Comparison of ENCODE assay signal across 1 cellular context in the genomic region with DNA sequence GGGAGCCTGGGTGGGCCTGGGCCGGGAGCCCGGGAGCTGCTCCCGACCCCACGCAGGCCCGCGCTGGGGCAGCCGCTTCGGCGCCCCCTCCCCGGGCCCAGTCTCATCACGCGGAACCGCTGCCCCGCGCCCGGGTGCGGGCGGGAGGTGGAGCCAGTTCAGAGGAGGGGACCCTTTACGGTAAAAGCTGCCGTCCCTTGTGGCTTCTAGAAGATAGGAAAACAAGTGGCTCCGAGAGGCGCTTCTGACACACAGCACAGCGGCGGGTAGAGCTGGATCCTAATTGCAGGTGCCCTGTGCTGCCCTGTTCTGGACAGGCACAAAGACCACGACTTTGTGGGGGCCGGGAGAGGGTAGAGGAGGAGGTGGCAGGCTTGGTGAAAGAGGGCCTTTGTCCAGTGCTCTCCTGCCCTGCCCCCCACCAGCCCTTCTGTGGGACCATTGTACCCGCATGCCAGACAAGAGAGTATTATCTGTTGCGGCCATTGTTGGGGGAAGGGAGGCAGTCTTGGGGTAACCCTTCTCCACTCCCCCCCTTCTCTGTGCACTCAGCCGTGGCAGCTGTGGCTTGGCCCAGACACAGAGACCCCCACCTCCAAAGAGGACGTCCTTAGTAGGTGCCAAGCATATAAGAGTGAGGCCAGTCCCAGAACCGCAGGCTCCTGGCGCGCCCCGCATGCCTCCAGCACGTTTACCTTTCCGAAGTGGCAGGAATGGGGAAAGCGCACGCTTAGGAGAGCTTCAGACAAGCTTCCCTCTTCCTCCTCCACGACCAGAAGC.
TF ChIP-seq lines count a peak whose summit lies in the region.

No MANE protein-coding gene starts in this region.

TF ChIP-seq in HepG2, 621 proteins besides CTCF, POLR2A, EP300 and RAD21 (continued from another document and continues in another):
- TF ChIP-seq, protein P1, sequence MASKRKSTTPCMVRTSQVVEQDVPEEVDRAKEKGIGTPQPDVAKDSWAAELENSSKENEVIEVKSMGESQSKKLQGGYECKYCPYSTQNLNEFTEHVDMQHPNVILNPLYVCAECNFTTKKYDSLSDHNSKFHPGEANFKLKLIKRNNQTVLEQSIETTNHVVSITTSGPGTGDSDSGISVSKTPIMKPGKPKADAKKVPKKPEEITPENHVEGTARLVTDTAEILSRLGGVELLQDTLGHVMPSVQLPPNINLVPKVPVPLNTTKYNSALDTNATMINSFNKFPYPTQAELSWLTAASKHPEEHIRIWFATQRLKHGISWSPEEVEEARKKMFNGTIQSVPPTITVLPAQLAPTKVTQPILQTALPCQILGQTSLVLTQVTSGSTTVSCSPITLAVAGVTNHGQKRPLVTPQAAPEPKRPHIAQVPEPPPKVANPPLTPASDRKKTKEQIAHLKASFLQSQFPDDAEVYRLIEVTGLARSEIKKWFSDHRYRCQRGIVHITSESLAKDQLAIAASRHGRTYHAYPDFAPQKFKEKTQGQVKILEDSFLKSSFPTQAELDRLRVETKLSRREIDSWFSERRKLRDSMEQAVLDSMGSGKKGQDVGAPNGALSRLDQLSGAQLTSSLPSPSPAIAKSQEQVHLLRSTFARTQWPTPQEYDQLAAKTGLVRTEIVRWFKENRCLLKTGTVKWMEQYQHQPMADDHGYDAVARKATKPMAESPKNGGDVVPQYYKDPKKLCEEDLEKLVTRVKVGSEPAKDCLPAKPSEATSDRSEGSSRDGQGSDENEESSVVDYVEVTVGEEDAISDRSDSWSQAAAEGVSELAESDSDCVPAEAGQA (IDR thresholded peaks at IDR 0.05; ENCODE audit: low read depth) = no peak
- TF ChIP-seq, protein P1 (CRISPR knock-in tag; IDR thresholded peaks at IDR 0.05; ENCODE audit: borderline replicate concordance) = no peak
- TF ChIP-seq ZMAT3 (CRISPR knock-in tag; conservative IDR thresholded peaks at IDR 0.05) = no peak
- peak; percentile 45; the same call in 1 of the 2 replicates for TF ChIP-seq ZMYM4 (CRISPR knock-in tag; IDR thresholded peaks at IDR 0.05)
- TF ChIP-seq POLR2AphosphoS2 (IDR thresholded peaks at IDR 0.05; ENCODE audit: low read depth, low read length) = no peak
- TF ChIP-seq FOXA1 (IDR thresholded peaks at IDR 0.05) = no peak
- TF ChIP-seq FOXA1 (CRISPR knock-in tag; IDR thresholded peaks at IDR 0.05) = no peak
- 0 out of 2 replicates have a peak, but pooled peaks have one; percentile 16 for TF ChIP-seq ZNF709 (CRISPR knock-in tag; IDR thresholded peaks at IDR 0.05)
- TF ChIP-seq HDAC2 (CRISPR knock-in tag; IDR thresholded peaks at IDR 0.05) = peak; percentile 9; the same call in 1 of the 2 replicates
- peak; percentile 84 for TF ChIP-seq RBM22 (optimal IDR thresholded peaks at IDR 0.05; ENCODE audit: low read length)
- TF ChIP-seq, protein P2, sequence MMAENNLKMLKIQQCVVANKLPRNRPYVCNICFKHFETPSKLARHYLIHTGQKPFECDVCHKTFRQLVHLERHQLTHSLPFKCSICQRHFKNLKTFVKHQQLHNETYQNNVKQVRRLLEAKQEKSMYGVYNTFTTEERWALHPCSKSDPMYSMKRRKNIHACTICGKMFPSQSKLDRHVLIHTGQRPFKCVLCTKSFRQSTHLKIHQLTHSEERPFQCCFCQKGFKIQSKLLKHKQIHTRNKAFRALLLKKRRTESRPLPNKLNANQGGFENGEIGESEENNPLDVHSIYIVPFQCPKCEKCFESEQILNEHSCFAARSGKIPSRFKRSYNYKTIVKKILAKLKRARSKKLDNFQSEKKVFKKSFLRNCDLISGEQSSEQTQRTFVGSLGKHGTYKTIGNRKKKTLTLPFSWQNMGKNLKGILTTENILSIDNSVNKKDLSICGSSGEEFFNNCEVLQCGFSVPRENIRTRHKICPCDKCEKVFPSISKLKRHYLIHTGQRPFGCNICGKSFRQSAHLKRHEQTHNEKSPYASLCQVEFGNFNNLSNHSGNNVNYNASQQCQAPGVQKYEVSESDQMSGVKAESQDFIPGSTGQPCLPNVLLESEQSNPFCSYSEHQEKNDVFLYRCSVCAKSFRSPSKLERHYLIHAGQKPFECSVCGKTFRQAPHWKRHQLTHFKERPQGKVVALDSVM (CRISPR knock-in tag; IDR thresholded peaks at IDR 0.05) = no peak
- TF ChIP-seq, protein P3, sequence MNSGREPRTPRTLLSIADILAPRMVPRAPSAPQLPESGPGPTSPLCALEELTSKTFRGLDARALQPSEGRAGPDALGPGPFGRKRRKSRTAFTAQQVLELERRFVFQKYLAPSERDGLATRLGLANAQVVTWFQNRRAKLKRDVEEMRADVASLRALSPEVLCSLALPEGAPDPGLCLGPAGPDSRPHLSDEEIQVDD (CRISPR knock-in tag; IDR thresholded peaks at IDR 0.05; ENCODE audit: borderline replicate concordance) = no peak
- TF ChIP-seq HNRNPL (IDR thresholded peaks at IDR 0.05; ENCODE audit: low read depth, low read length) = peak; percentile 97
- TF ChIP-seq KDM2A (CRISPR knock-in tag; IDR thresholded peaks at IDR 0.05; ENCODE audit: borderline replicate concordance, low read depth) = peak; percentile 16; the same call in 1 of the 2 replicates
- no peak for TF ChIP-seq DNMT3B (CRISPR knock-in tag; conservative IDR thresholded peaks at IDR 0.05)
- TF ChIP-seq ZNF703 (CRISPR knock-in tag; IDR thresholded peaks at IDR 0.05; ENCODE audit: borderline replicate concordance) = 0 out of 2 replicates have a peak, but pooled peaks have one; percentile 16
- 0 out of 2 replicates have a peak, but pooled peaks have one; percentile 53 for TF ChIP-seq ZNF878 (CRISPR knock-in tag; IDR thresholded peaks at IDR 0.05)
- no peak for TF ChIP-seq SMARCE1 (IDR thresholded peaks at IDR 0.05; ENCODE audit: borderline replicate concordance)
- TF ChIP-seq ZKSCAN5 (CRISPR knock-in tag; IDR thresholded peaks at IDR 0.05) = no peak
- TF ChIP-seq PCBP1 (IDR thresholded peaks at IDR 0.05; ENCODE audit: borderline replicate concordance, low read depth, low read length) = peak; percentile 43; the same call in 1 of the 2 replicates
- TF ChIP-seq SOX6 (IDR thresholded peaks at IDR 0.05) = no peak
- peak; percentile 89 for TF ChIP-seq SOX6 (CRISPR knock-in tag; IDR thresholded peaks at IDR 0.05)
- 0 out of 2 replicates have a peak, but pooled peaks have one; percentile 41 for TF ChIP-seq ZNF589 (CRISPR knock-in tag; conservative IDR thresholded peaks at IDR 0.05)
- no peak for TF ChIP-seq IRX3 (CRISPR knock-in tag; IDR thresholded peaks at IDR 0.05; ENCODE audit: borderline replicate concordance, low read depth)
- no peak for TF ChIP-seq JUN (CRISPR knock-in tag; IDR thresholded peaks at IDR 0.05)
- no peak for TF ChIP-seq ATF1 (CRISPR knock-in tag; IDR thresholded peaks at IDR 0.05)
- TF ChIP-seq, protein P4, sequence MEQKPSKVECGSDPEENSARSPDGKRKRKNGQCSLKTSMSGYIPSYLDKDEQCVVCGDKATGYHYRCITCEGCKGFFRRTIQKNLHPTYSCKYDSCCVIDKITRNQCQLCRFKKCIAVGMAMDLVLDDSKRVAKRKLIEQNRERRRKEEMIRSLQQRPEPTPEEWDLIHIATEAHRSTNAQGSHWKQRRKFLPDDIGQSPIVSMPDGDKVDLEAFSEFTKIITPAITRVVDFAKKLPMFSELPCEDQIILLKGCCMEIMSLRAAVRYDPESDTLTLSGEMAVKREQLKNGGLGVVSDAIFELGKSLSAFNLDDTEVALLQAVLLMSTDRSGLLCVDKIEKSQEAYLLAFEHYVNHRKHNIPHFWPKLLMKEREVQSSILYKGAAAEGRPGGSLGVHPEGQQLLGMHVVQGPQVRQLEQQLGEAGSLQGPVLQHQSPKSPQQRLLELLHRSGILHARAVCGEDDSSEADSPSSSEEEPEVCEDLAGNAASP (CRISPR knock-in tag; IDR thresholded peaks at IDR 0.05; ENCODE audit: borderline replicate concordance) = peak; percentile 73
- no peak for TF ChIP-seq NR2F1 (CRISPR knock-in tag; IDR thresholded peaks at IDR 0.05)
- TF ChIP-seq HMG20B (CRISPR knock-in tag; conservative IDR thresholded peaks at IDR 0.05) = peak; percentile 43
- TF ChIP-seq REXO4 (CRISPR knock-in tag; IDR thresholded peaks at IDR 0.05; ENCODE audit: borderline replicate concordance) = no peak
- TF ChIP-seq NPAS2 (CRISPR knock-in tag; IDR thresholded peaks at IDR 0.05; ENCODE audit: borderline replicate concordance) = no peak
- TF ChIP-seq ETV6 (CRISPR knock-in tag; conservative IDR thresholded peaks at IDR 0.05) = 0 out of 2 replicates have a peak, but pooled peaks have one; percentile 16
- TF ChIP-seq, protein P5, sequence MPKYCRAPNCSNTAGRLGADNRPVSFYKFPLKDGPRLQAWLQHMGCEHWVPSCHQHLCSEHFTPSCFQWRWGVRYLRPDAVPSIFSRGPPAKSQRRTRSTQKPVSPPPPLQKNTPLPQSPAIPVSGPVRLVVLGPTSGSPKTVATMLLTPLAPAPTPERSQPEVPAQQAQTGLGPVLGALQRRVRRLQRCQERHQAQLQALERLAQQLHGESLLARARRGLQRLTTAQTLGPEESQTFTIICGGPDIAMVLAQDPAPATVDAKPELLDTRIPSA (CRISPR knock-in tag; IDR thresholded peaks at IDR 0.05; ENCODE audit: borderline replicate concordance) = no peak
- no peak for TF ChIP-seq SYNCRIP (IDR thresholded peaks at IDR 0.05; ENCODE audit: insufficient read depth, low read depth, low read length)
- peak; percentile 88 for TF ChIP-seq RBFOX2 (IDR thresholded peaks at IDR 0.05; ENCODE audit: low read depth, low read length)
- TF ChIP-seq NKX3-1 (CRISPR knock-in tag; IDR thresholded peaks at IDR 0.05) = no peak
- peak; percentile 53; the same call in 1 of the 2 replicates for TF ChIP-seq MAZ (IDR thresholded peaks at IDR 0.05; ENCODE audit: borderline replicate concordance, low read depth, low read length)
- TF ChIP-seq MAZ (CRISPR knock-in tag; IDR thresholded peaks at IDR 0.05; ENCODE audit: low read depth) = 0 out of 2 replicates have a peak, but pooled peaks have one; percentile 9
- TF ChIP-seq IKZF1 (IDR thresholded peaks at IDR 0.05) = no peak
- peak; percentile 10; the same call in 1 of the 2 replicates for TF ChIP-seq ZC3H13 (CRISPR knock-in tag; IDR thresholded peaks at IDR 0.05)
- TF ChIP-seq SOX5 (CRISPR knock-in tag; IDR thresholded peaks at IDR 0.05; ENCODE audit: borderline replicate concordance) = peak; percentile 80; the same call in 1 of the 2 replicates
- no peak for TF ChIP-seq PHB2 (IDR thresholded peaks at IDR 0.05; ENCODE audit: partially characterized antibody)
- TF ChIP-seq, protein P6, sequence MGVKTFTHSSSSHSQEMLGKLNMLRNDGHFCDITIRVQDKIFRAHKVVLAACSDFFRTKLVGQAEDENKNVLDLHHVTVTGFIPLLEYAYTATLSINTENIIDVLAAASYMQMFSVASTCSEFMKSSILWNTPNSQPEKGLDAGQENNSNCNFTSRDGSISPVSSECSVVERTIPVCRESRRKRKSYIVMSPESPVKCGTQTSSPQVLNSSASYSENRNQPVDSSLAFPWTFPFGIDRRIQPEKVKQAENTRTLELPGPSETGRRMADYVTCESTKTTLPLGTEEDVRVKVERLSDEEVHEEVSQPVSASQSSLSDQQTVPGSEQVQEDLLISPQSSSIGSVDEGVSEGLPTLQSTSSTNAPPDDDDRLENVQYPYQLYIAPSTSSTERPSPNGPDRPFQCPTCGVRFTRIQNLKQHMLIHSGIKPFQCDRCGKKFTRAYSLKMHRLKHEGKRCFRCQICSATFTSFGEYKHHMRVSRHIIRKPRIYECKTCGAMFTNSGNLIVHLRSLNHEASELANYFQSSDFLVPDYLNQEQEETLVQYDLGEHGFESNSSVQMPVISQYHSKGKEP (CRISPR knock-in tag; IDR thresholded peaks at IDR 0.05) = no peak
- no peak for TF ChIP-seq ZNF598 (CRISPR knock-in tag; IDR thresholded peaks at IDR 0.05; ENCODE audit: borderline replicate concordance)
- TF ChIP-seq, protein P7, sequence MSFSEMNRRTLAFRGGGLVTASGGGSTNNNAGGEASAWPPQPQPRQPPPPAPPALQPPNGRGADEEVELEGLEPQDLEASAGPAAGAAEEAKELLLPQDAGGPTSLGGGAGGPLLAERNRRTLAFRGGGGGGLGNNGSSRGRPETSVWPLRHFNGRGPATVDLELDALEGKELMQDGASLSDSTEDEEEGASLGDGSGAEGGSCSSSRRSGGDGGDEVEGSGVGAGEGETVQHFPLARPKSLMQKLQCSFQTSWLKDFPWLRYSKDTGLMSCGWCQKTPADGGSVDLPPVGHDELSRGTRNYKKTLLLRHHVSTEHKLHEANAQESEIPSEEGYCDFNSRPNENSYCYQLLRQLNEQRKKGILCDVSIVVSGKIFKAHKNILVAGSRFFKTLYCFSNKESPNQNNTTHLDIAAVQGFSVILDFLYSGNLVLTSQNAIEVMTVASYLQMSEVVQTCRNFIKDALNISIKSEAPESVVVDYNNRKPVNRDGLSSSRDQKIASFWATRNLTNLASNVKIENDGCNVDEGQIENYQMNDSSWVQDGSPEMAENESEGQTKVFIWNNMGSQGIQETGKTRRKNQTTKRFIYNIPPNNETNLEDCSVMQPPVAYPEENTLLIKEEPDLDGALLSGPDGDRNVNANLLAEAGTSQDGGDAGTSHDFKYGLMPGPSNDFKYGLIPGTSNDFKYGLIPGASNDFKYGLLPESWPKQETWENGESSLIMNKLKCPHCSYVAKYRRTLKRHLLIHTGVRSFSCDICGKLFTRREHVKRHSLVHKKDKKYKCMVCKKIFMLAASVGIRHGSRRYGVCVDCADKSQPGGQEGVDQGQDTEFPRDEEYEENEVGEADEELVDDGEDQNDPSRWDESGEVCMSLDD (CRISPR knock-in tag; IDR thresholded peaks at IDR 0.05; ENCODE audit: borderline replicate concordance) = peak; percentile 63; the same call in 1 of the 2 replicates
- 0 out of 2 replicates have a peak, but pooled peaks have one; percentile 34 for TF ChIP-seq KLF15 (CRISPR knock-in tag; IDR thresholded peaks at IDR 0.05; ENCODE audit: borderline replicate concordance)
- 0 out of 2 replicates have a peak, but pooled peaks have one; percentile 21 for TF ChIP-seq ZNF292 (CRISPR knock-in tag; IDR thresholded peaks at IDR 0.05; ENCODE audit: borderline replicate concordance, low read depth)
- peak; percentile 77; the same call in 1 of the 2 replicates for TF ChIP-seq ZNF333 (CRISPR knock-in tag; IDR thresholded peaks at IDR 0.05; ENCODE audit: borderline replicate concordance)
- 0 out of 2 replicates have a peak, but pooled peaks have one; percentile 23 for TF ChIP-seq RCOR2 (CRISPR knock-in tag; IDR thresholded peaks at IDR 0.05)
- no peak for TF ChIP-seq ZNF138 (CRISPR knock-in tag; IDR thresholded peaks at IDR 0.05; ENCODE audit: low read depth)
